In genomic region chr13:48221301-48222190, GRCh38 we compare ENCODE assay signal across 10 cellular contexts. TPM values are rescaled to one million over a fixed set of nuclear protein-coding genes. Genes with fewer than 3 reads are reported as not detected.
DNase-seq lines count a peak whose midpoint lies in the region; ATAC-seq and TF ChIP-seq lines count a peak whose summit lies in the region.
"Had no signal": no experiment of that assay in that cellular context is flagged by ENCODE, and none has a peak within 500 bp of the region (broad histone marks: within the 10 kb centered on the region; RNA-seq: fewer than 3 reads in every experiment).

No MANE protein-coding gene starts in this region.

- DNase-seq in DND-41 (peak; percentile 21), RWPE1 (ENCODE audit: low spot score) (no peak), esophagus squamous epithelium (lab: John Stamatoyannopoulos, UW) (no peak), pons (ENCODE audit: low spot score) (peak; percentile 37), GM13977 (ENCODE audit: low spot score) (no peak), A172 (ENCODE audit: low spot score) (no peak), RPMI8226 (no peak)
- DNase-seq in stimulated activated CD4-positive, alpha-beta T cell treated with anti-CD3 and anti-CD28 coated beads, Interleukin-4, amount 100 ng/mL, for 4 hours = no peak
- DNase-seq: KBM-7 had no signal

- H3K27ac ChIP-seq in DND-41 (ENCODE audit: low read length) (peak overlapping the region; percentile 75), RWPE1 (peak overlapping the region; percentile 75), esophagus squamous epithelium (peak overlapping the region; percentile 75 to 84 (median 82))

- in situ Hi-C loops in GM13977 (cut with MboI; ENCODE audit: low pct_unique_long_range_greater_than_20kb, low sequenced_read_pairs, unreplicated experiment) = no loop called here

- intact Hi-C loops in esophagus squamous epithelium (cut with DNase I) = no loop called here

- H3K4me1 ChIP-seq in DND-41 (ENCODE audit: insufficient read depth, low read length) (peaks cover 39% of the 10 kb centered on the region), esophagus squamous epithelium (peaks cover 11 to 35% (median 19%) of the 10 kb centered on the region in 3 donors)

- H3K36me3 ChIP-seq in DND-41 (ENCODE audit: insufficient read depth, low read length) (no peaks in the 10 kb centered on the region), esophagus squamous epithelium (no peaks in the 10 kb centered on the region)

- no peak for TF ChIP-seq POLR2A in esophagus squamous epithelium (IDR thresholded peaks at IDR 0.05)

- H3K9ac ChIP-seq in DND-41 (ENCODE audit: low read depth, low read length) = peak overlapping the region; percentile 32

- peak overlapping the region; percentile 76 for H2AFZ ChIP-seq in DND-41 (ENCODE audit: low read depth, low read length)
- H2AFZ ChIP-seq: GM23338 had no signal

- CTCF ChIA-PET in RWPE1 (lab: Yijun Ruan, JAX) = no interaction called here

- whole genome bisulfite sequencing in esophagus squamous epithelium, 2 donors = 44 to 50% methylated on average over 9 of the region's 9 CpGs

- H3K4me2 ChIP-seq in DND-41 (ENCODE audit: insufficient read depth, low read length) = peak overlapping the region; percentile 59
- H3K4me2 ChIP-seq: GM23338 had no signal

- ATAC-seq in DND-41 (ENCODE audit: insufficient read depth, low read depth) = peak; percentile 64
- ATAC-seq: GM23338 had no signal

- no peaks in the 10 kb centered on the region for H4K20me1 ChIP-seq in DND-41 (ENCODE audit: insufficient read depth, low read length)

- TF ChIP-seq CTCF in DND-41 (IDR thresholded peaks at IDR 0.05; ENCODE audit: borderline replicate concordance, extremely low read depth, low read length, poor library complexity, severe bottlenecking) (no peak), RWPE1 (conservative IDR thresholded peaks at IDR 0.05; ENCODE audit: low read depth) (no peak), esophagus squamous epithelium (IDR thresholded peaks at IDR 0.05) (no peak), GM13977 (IDR thresholded peaks at IDR 0.05; ENCODE audit: extremely low read depth, insufficient read depth, missing control alignments) (no peak)

- H3K9me3 ChIP-seq in DND-41 (ENCODE audit: insufficient read depth, low read length, severe bottlenecking) = no peaks in the 10 kb centered on the region
- no peaks in the 10 kb centered on the region for H3K9me3 ChIP-seq in esophagus squamous epithelium

- POLR2A ChIA-PET in RWPE1 (lab: Yijun Ruan, JAX; ENCODE audit: low non-redundant PET) = no interaction called here

- H3K79me2 ChIP-seq in DND-41 (ENCODE audit: insufficient read depth, low read length) = no peaks in the 10 kb centered on the region

- H3K4me3 ChIP-seq in DND-41 (ENCODE audit: low read depth in 1 of 2, low read length in 2 of 2) = peak overlapping the region in 1 of 2 experiments; percentile 34; a peak in 2 of 4 replicates
- H3K4me3 ChIP-seq in esophagus squamous epithelium = peak overlapping the region; percentile 22 to 60 (median 38)
- H3K4me3 ChIP-seq: GM23338 had no signal

- H3K27me3 ChIP-seq in DND-41 (ENCODE audit: insufficient read depth, low read length, poor library complexity) (no peaks in the 10 kb centered on the region), esophagus squamous epithelium (no peaks in the 10 kb centered on the region)

RNA-seq across cellular contexts. Expression of gene ITM2B, which starts 11.5 kb away (rescaled TPM):
- 100 to 1,000 TPM; 418 to 554 (median 457) TPM for total RNA-seq in esophagus squamous epithelium
- total RNA-seq in A172 (2014; rRNA removed; shearing (Covaris generic)) = 147 and 160 TPM in 2 replicates

Comparison
In these comparisons a context has a peak if more than half of its experiments do, and no peak if none do; other contexts are left out.
1. DNase-seq: peak in DND-41 (single experiment) and pons (single experiment); none in RWPE1 (single experiment), esophagus squamous epithelium (single experiment), stimulated activated CD4-positive, alpha-beta T cell treated with anti-CD3 and anti-CD28 coated beads, Interleukin-4, amount 100 ng/mL, for 4 hours (0 of 2), GM13977 (single experiment), A172 (single experiment) and RPMI8226 (single experiment).
2. Peak in every context shown above with its lines, with median percentiles within 50 percentile points of each other: H3K27ac ChIP-seq.